Comparison of ENCODE assay signal across 8 cellular contexts in genomic region chr13:48400820-48401219, GRCh38. TPM values are rescaled to one million over a fixed set of nuclear protein-coding genes. Genes with fewer than 3 reads are reported as not detected.
DNase-seq lines count a peak whose midpoint lies in the region; ATAC-seq, FAIRE-seq and TF ChIP-seq lines count a peak whose summit lies in the region.
"Had no signal": no experiment of that assay in that cellular context is flagged by ENCODE, and none has a peak within 500 bp of the region (broad histone marks: within the 10 kb centered on the region; RNA-seq: fewer than 3 reads in every experiment).

No MANE protein-coding gene starts in this region.

- H3K27me3 ChIP-seq in bronchial epithelial cell (ENCODE audit: control insufficient read depth, insufficient read depth, low read length) (no peaks in the 10 kb centered on the region), muscle layer of duodenum (ENCODE audit: low read depth, low read length) (no peaks in the 10 kb centered on the region)

- DNase-seq in M059J (ENCODE audit: low read depth) (peak; percentile 68), bronchial epithelial cell (ENCODE audit: low read depth) (peak; percentile 98), T-helper 9 cell (no peak), NCI-H446 treated with DMSO at 0.1 percent for 48 hours (lab: John Stamatoyannopoulos, UW) (no peak)

- H3K9me3 ChIP-seq in muscle layer of duodenum (ENCODE audit: control insufficient read depth in 1 of 2, low read length in 2 of 2): no peaks in the 10 kb centered on the region

- TF ChIP-seq CTCF in bronchial epithelial cell (IDR thresholded peaks at IDR 0.05; ENCODE audit: insufficient read depth, low read length, severe bottlenecking): no peak

- no peak overlapping the region for H3K4me3 ChIP-seq in bronchial epithelial cell (ENCODE audit: low read depth, low read length)
- H3K4me3 ChIP-seq in muscle layer of duodenum (ENCODE audit: low read depth in 1 of 2, low read length in 2 of 2): no peak overlapping the region

- peaks cover 13% of the 10 kb centered on the region in 2 donors for H3K4me1 ChIP-seq in muscle layer of duodenum (ENCODE audit: control insufficient read depth in 1 of 2, insufficient read depth in 2 of 2, low read length in 2 of 2)

- H3K27ac ChIP-seq in muscle layer of duodenum (ENCODE audit: low read length): peak overlapping the region; percentile 68

- ATAC-seq in GM19328 (IDR thresholded peaks at IDR 0.05; ENCODE audit: unreplicated experiment): peak; percentile 62
- no peak for ATAC-seq in HG03280 (IDR thresholded peaks at IDR 0.05; ENCODE audit: unreplicated experiment)

- no peaks in the 10 kb centered on the region for H3K36me3 ChIP-seq in bronchial epithelial cell (ENCODE audit: control insufficient read depth, insufficient read depth, low read length)
- no peaks in the 10 kb centered on the region for H3K36me3 ChIP-seq in muscle layer of duodenum (ENCODE audit: control insufficient read depth in 1 of 2, insufficient read depth in 2 of 2, low read length in 2 of 2)

- no peak for FAIRE-seq in bronchial epithelial cell (lab: Jason Lieb, UNC)
- FAIRE-seq: TTC549 had no signal

RNA-seq across cellular contexts. Expression of gene LPAR6, which starts 12.1 kb away (rescaled TPM):
- total RNA-seq in M059J (2014; rRNA removed; shearing (Covaris generic)): 0.12 TPM in 1 of 2 replicates, not detected in the other
- 5.8 and 24.5 TPM in 2 replicates for total RNA-seq in bronchial epithelial cell

Comparison
In these comparisons a context has a peak if more than half of its experiments do, and no peak if none do; other contexts are left out.
1. DNase-seq: peak in M059J (single experiment) and bronchial epithelial cell (single experiment); none in T-helper 9 cell (single experiment) and NCI-H446 treated with DMSO at 0.1 percent for 48 hours (single experiment).